1 cellular context compared by ENCODE assay signal in genomic region chr11:335779-336665, GRCh38.
TF ChIP-seq lines count a peak whose summit lies in the region.

No MANE protein-coding gene starts in this region.

TF ChIP-seq in HepG2, 621 proteins besides CTCF, POLR2A, EP300 and RAD21:
- TF ChIP-seq GTF2F1 (IDR thresholded peaks at IDR 0.05; ENCODE audit: low read length) (no peak), GFI1 (CRISPR knock-in tag; IDR thresholded peaks at IDR 0.05; ENCODE audit: borderline replicate concordance) (no peak), ZKSCAN5 (CRISPR knock-in tag; IDR thresholded peaks at IDR 0.05) (no peak), REPIN1 (CRISPR knock-in tag; IDR thresholded peaks at IDR 0.05; ENCODE audit: borderline replicate concordance, low read depth) (no peak), SAFB2 (CRISPR knock-in tag; IDR thresholded peaks at IDR 0.05; ENCODE audit: borderline replicate concordance, low read depth) (no peak), ZNF513 (CRISPR knock-in tag; conservative IDR thresholded peaks at IDR 0.05) (no peak), ZNF704 (CRISPR knock-in tag; IDR thresholded peaks at IDR 0.05; ENCODE audit: borderline replicate concordance) (no peak), EEA1 (CRISPR knock-in tag; IDR thresholded peaks at IDR 0.05; ENCODE audit: borderline replicate concordance) (no peak), HDAC1 (CRISPR knock-in tag; IDR thresholded peaks at IDR 0.05) (no peak), FOXA1 (IDR thresholded peaks at IDR 0.05) (no peak), FOXA1 (CRISPR knock-in tag; IDR thresholded peaks at IDR 0.05) (no peak), NR2F2 (IDR thresholded peaks at IDR 0.05; ENCODE audit: borderline replicate concordance, low read depth) (no peak), KDM2A (CRISPR knock-in tag; IDR thresholded peaks at IDR 0.05; ENCODE audit: borderline replicate concordance, low read depth) (no peak), ZBTB14 (CRISPR knock-in tag; IDR thresholded peaks at IDR 0.05) (no peak)
